In the genomic region with DNA sequence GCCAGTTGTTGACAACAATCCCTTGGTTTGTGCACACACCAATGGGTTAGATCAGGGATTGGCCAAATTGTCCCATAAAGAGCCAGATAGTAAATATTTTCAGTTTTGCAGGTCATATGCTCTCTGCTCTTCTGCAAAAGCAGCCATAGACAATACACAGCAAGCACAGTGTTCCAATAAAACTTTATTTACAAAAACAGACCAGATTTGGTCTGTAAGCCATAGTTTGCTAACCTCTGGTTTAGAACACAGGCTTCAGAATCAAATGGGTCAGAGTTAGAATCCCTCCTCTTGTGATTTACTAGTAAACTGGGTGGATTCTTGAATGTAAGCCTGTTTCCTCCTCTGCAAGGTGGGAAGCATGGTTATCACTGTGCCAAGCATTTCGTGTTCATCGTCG, we compare ENCODE assay signal across 11 cellular contexts.
"Had no signal": no experiment of that assay in that cellular context is flagged by ENCODE, and none has a peak within 500 bp of the region (broad histone marks: within the 10 kb centered on the region; RNA-seq: fewer than 3 reads in every experiment).

No MANE protein-coding gene starts in this region.

- H3K36me3 ChIP-seq: prostate gland, transverse colon had no signal

- DNase-seq: activated CD4-positive, alpha-beta memory T cell treated with anti-CD3 and anti-CD28 coated beads, Interleukin-2, amount 10 ng/mL, durations not matched to agents 7 days and 5 days; activated CD4-positive, alpha-beta T cell treated with anti-CD3 and anti-CD28 coated beads for 1 hour; activated naive CD4-positive, alpha-beta T cell treated with Interleukin-2 at 50 U/mL for 16 hours; cortex of kidney; effector memory CD4-positive, alpha-beta T cell; naive thymus-derived CD4-positive, alpha-beta T cell; stimulated activated CD4-positive, alpha-beta T cell treated with anti-CD3 and anti-CD28 coated beads, Interleukin-15, amount 100 ng/mL, for 24 hours; T-helper 9 cell; transverse colon had no signal

- H3K27me3 ChIP-seq: transverse colon had no signal

- H3K4me3 ChIP-seq: prostate gland, transverse colon had no signal

- H3K27me3 Mint-ChIP-seq: activated CD4-positive, alpha-beta memory T cell treated with anti-CD3 and anti-CD28 coated beads, Interleukin-2, amount 10 ng/mL, durations not matched to agents 7 days and 5 days had no signal

- H3K4me3 Mint-ChIP-seq: activated CD4-positive, alpha-beta memory T cell treated with anti-CD3 and anti-CD28 coated beads, Interleukin-2, amount 10 ng/mL, durations not matched to agents 7 days and 5 days had no signal

- ATAC-seq: naive thymus-derived CD4-positive, alpha-beta T cell had no signal

- H3K9me3 Mint-ChIP-seq: activated CD4-positive, alpha-beta memory T cell treated with anti-CD3 and anti-CD28 coated beads, Interleukin-2, amount 10 ng/mL, durations not matched to agents 7 days and 5 days; activated T-helper 1 cell treated with anti-CD3 and anti-CD28 coated beads, Interleukin-12 subunit alpha, Interleukin-12 subunit beta, Interleukin-2, Interleukin-4 antibody, amounts not matched to agents 30 ng/mL and 10 ng/mL and 1 ng/mL, durations not matched to agents 14 hours and 24 hours and 36 hours; naive thymus-derived CD4-positive, alpha-beta T cell had no signal

- H3K9me3 ChIP-seq: prostate gland, transverse colon had no signal
